Comparison of ENCODE assay signal across 8 cellular contexts in genomic region chr1:102463328-102463727, GRCh38.
"Had no signal": no experiment of that assay in that cellular context is flagged by ENCODE, and none has a peak within 500 bp of the region (broad histone marks: within the 10 kb centered on the region; RNA-seq: fewer than 3 reads in every experiment).

No MANE protein-coding gene starts in this region.

- H3K9ac ChIP-seq: GM23248, KMS-11 had no signal

- DNase-seq: GM23248, GOT3, H9, HCEC 1CT, KBM-7 had no signal

- ATAC-seq: HepG2 had no signal

- H3K27ac ChIP-seq: GM23248, HL-60, KMS-11 had no signal

- H2AFZ ChIP-seq: GM23248 had no signal

- H3K4me3 ChIP-seq: GM23248 had no signal

- H3K4me2 ChIP-seq: KMS-11 had no signal
